Comparison of ENCODE assay signal across 29 cellular contexts in genomic region chr5:129419292-129419691, GRCh38. TPM values are rescaled to one million over a fixed set of nuclear protein-coding genes. Genes with fewer than 3 reads are reported as not detected.
"Had no signal": no experiment of that assay in that cellular context is flagged by ENCODE, and none has a peak within 500 bp of the region (broad histone marks: within the 10 kb centered on the region; RNA-seq: fewer than 3 reads in every experiment).

No MANE protein-coding gene starts in this region.

- H3K27ac ChIP-seq: colonic mucosa, epithelial cell of prostate, esophagus squamous epithelium, gastrocnemius medialis, heart right ventricle, left lung, lower lobe of right lung had no signal

- H3K9me3 ChIP-seq: colonic mucosa, esophagus squamous epithelium, gastrocnemius medialis, lower lobe of right lung, mucosa of descending colon had no signal

- H3K36me3 ChIP-seq: colonic mucosa, esophagus squamous epithelium, gastrocnemius medialis, heart right ventricle, left lung, lower lobe of right lung had no signal

- FAIRE-seq: endometrium, islet of Langerhans, keratinocyte had no signal

- DNase-seq: colonic mucosa; cortex of kidney; effector CD8-positive, alpha-beta T cell; effector memory CD8-positive, alpha-beta T cell; endodermal cell; erythroblast; esophagus squamous epithelium; foreskin fibroblast; foreskin melanocyte; gastrocnemius medialis; glutamatergic neuron; head of caudate nucleus; heart right ventricle; hippocampal formation; left cardiac atrium; left lung; left ventricle myocardium superior; lower lobe of right lung; mesenchymal stem cell; mucosa of descending colon had no signal

- H3K4me3 ChIP-seq: colonic mucosa, esophagus squamous epithelium, gastrocnemius medialis, heart right ventricle, left lung, lower lobe of right lung, mucosa of descending colon had no signal

- H3K27me3 ChIP-seq: colonic mucosa, esophagus squamous epithelium, gastrocnemius medialis, heart right ventricle, left lung had no signal

- ATAC-seq: effector memory CD8-positive, alpha-beta T cell; esophagus mucosa; gastrocnemius medialis; heart right ventricle; left cardiac atrium; left lung; left ventricle myocardium superior; lower lobe of right lung; mucosa of descending colon had no signal

- H3K4me1 ChIP-seq: colonic mucosa, esophagus squamous epithelium, gastrocnemius medialis, heart right ventricle, left lung, lower lobe of right lung had no signal

RNA-seq across cellular contexts. Expression of gene ADAMTS19, which starts 40.8 kb away (rescaled TPM):
- total RNA-seq: dermis microvascular lymphatic vessel endothelial cell, esophagus mucosa, lower lobe of right lung, lung microvascular endothelial cell, mesenteric fat pad, myocyte had no signal
